27 cellular contexts compared by ENCODE assay signal in the genomic region with DNA sequence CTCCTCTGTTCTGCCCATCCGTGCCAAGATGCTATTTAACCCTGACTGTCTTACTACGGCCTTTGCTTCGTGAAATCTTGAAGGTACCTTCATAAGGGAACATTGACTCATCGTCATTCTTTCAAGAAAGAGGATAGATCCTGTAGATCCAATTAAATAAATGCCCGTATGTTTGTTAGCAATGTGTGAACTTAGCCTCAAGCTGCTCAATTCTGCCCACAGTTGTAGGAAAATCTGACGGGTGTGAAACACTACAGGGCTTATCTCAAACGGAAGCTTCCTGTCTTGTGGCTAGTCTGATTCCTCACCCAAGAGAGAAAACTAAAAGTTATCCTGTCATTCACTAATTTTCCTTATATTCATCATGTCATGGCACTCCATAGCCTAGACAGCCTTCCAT.
"Had no signal": no experiment of that assay in that cellular context is flagged by ENCODE, and none has a peak within 500 bp of the region (broad histone marks: within the 10 kb centered on the region; RNA-seq: fewer than 3 reads in every experiment).

No MANE protein-coding gene starts in this region.

- ATAC-seq: foreskin keratinocyte; heart right ventricle; left cardiac atrium; left lung; mucosa of descending colon; natural killer cell treated with Interleukin-12 subunit alpha and Interleukin-12 subunit beta and Interleukin-15 and Interleukin-18, amount 100 ng/mL, for 72 hours; stimulated activated memory B cell treated with anti-CD40 and anti-IgM and Interleukin-4, amounts not matched to agents 10 μg/mL and 1 μg/mL and 100 μg/mL, for 72 hours had no signal

- H3K4me3 ChIP-seq: coronary artery, esophagus muscularis mucosa, heart right ventricle, left lung, mucosa of descending colon, right atrium auricular region, sigmoid colon, suprapubic skin, transverse colon, vagina had no signal

- H3K36me3 ChIP-seq: esophagus muscularis mucosa, heart right ventricle, left lung, neutrophil, right atrium auricular region, sigmoid colon, suprapubic skin, transverse colon, vagina had no signal

- DNase-seq: dermis blood vessel endothelial cell; effector memory CD4-positive, alpha-beta T cell; foreskin keratinocyte; glutamatergic neuron; heart right ventricle; hippocampal formation; left cardiac atrium; left lung; mesenchymal stem cell; mucosa of descending colon; naive B cell; sigmoid colon; stimulated activated CD4-positive, alpha-beta T cell treated with anti-CD3 and anti-CD28 coated beads, Interleukin-4, amount 100 ng/mL, for 4 hours; transverse colon had no signal

- H3K4me1 ChIP-seq: esophagus muscularis mucosa, foreskin keratinocyte, left lung, parathyroid adenoma, sigmoid colon, suprapubic skin, transverse colon, vagina had no signal

- H3K27me3 ChIP-seq: esophagus muscularis mucosa, foreskin keratinocyte, left lung, neutrophil, right atrium auricular region, sigmoid colon, suprapubic skin, transverse colon, vagina had no signal

- H3K27ac Mint-ChIP-seq: mesothelial cell of epicardium; naive B cell; natural killer cell treated with Interleukin-12 subunit alpha and Interleukin-12 subunit beta and Interleukin-15 and Interleukin-18, amount 100 ng/mL, for 72 hours; progenitor cell of endocrine pancreas; stimulated activated memory B cell treated with anti-CD40 and anti-IgM and Interleukin-4, amounts not matched to agents 10 μg/mL and 1 μg/mL and 100 μg/mL, for 72 hours; stimulated activated naive CD8-positive, alpha-beta T cell treated with anti-CD3 and anti-CD28 coated beads, Interleukin-15, Interleukin-2, amounts not matched to agents 100 ng/mL and 50 ng/mL, for 24 hours had no signal

- H2AFZ ChIP-seq: parathyroid adenoma had no signal

- H3K9me3 ChIP-seq: esophagus muscularis mucosa, mucosa of descending colon, neutrophil, right atrium auricular region, sigmoid colon, suprapubic skin, vagina had no signal

- H3K9ac ChIP-seq: parathyroid adenoma had no signal

- H3K79me2 ChIP-seq: parathyroid adenoma had no signal

- H3K4me3 Mint-ChIP-seq: mesothelial cell of epicardium; naive B cell; natural killer cell treated with Interleukin-12 subunit alpha and Interleukin-12 subunit beta and Interleukin-15 and Interleukin-18, amount 100 ng/mL, for 72 hours; neural crest cell; stimulated activated memory B cell treated with anti-CD40 and anti-IgM and Interleukin-4, amounts not matched to agents 10 μg/mL and 1 μg/mL and 100 μg/mL, for 72 hours; stimulated activated naive CD8-positive, alpha-beta T cell treated with anti-CD3 and anti-CD28 coated beads, Interleukin-15, Interleukin-2, amounts not matched to agents 100 ng/mL and 50 ng/mL, for 24 hours had no signal

- H3K4me1 Mint-ChIP-seq: naive B cell; stimulated activated memory B cell treated with anti-CD40 and anti-IgM and Interleukin-4, amounts not matched to agents 10 μg/mL and 1 μg/mL and 100 μg/mL, for 72 hours had no signal

- H3K27me3 Mint-ChIP-seq: natural killer cell treated with Interleukin-12 subunit alpha and Interleukin-12 subunit beta and Interleukin-15 and Interleukin-18, amount 100 ng/mL, for 72 hours; stimulated activated memory B cell treated with anti-CD40 and anti-IgM and Interleukin-4, amounts not matched to agents 10 μg/mL and 1 μg/mL and 100 μg/mL, for 72 hours; stimulated activated naive CD8-positive, alpha-beta T cell treated with anti-CD3 and anti-CD28 coated beads, Interleukin-15, Interleukin-2, amounts not matched to agents 100 ng/mL and 50 ng/mL, for 24 hours had no signal

- H3K27ac ChIP-seq: coronary artery, esophagus muscularis mucosa, foreskin keratinocyte, heart right ventricle, left lung, neutrophil, parathyroid adenoma, right atrium auricular region, sigmoid colon, suprapubic skin, transverse colon, vagina had no signal
